In the genomic region with DNA sequence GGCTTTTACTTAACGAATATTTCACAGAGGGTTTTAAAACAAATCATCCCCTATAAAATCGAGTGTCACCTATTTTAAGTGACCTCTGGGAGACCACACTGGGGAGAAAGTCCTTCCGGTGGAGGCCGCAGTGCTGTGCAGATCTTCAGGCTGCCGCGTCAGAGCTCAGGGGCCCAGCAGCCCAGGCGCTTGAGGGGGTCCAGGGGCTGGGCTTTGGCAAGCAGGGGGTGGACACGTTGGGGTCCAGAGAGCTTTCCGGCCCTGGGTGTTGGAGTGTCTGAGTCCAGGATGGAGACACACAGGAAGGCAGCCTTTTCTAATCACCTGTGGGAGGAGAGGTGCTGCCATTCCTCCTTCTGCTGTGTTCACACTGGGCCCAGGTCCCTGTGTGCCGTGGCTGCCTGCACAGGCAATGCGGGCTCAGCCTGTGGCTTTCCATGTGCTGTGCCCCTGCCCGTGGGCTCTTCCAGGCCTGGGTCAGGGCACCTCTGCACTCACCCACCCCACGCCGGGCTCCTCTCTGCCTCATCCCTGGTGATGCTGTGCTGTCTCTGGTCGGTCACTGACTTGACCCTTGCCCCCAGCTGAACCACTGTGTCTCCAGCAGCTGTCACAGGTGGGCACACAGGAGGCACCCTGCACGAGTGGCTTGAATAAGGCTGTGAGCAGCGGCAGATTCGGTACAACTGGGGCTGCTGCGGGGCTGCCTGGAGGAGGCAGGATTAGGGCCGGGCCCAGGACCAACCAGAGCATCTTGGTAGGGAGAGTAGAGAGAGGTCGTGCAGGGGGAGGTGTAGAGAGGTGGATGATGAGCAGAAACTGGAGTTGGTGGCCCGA, we compare ENCODE assay signal across 1 cellular context.
TF ChIP-seq lines count a peak whose summit lies in the region.

No MANE protein-coding gene starts in this region.

TF ChIP-seq in IMR-90, 13 proteins besides CTCF, POLR2A, EP300 and RAD21:
- TF ChIP-seq SMC3 (IDR thresholded peaks at IDR 0.05; ENCODE audit: low read depth, low read length), result no peak
- TF ChIP-seq, protein P1, sequence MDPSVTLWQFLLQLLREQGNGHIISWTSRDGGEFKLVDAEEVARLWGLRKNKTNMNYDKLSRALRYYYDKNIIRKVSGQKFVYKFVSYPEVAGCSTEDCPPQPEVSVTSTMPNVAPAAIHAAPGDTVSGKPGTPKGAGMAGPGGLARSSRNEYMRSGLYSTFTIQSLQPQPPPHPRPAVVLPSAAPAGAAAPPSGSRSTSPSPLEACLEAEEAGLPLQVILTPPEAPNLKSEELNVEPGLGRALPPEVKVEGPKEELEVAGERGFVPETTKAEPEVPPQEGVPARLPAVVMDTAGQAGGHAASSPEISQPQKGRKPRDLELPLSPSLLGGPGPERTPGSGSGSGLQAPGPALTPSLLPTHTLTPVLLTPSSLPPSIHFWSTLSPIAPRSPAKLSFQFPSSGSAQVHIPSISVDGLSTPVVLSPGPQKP (IDR thresholded peaks at IDR 0.05; ENCODE audit: borderline replicate concordance, low read depth, low read length), result no peak
